ENCODE assay signal across 8 cellular contexts in genomic region chr15:42591238-42591936, GRCh38. TPM values are rescaled to one million over a fixed set of nuclear protein-coding genes. Genes with fewer than 3 reads are reported as not detected.
DNase-seq lines count a peak whose midpoint lies in the region; ATAC-seq and TF ChIP-seq lines count a peak whose summit lies in the region.

No MANE protein-coding gene starts in this region.

- intact Hi-C loops in lower lobe of right lung (cut with DNase I): no loop called here

- peak; percentile 55 to 78 for ATAC-seq in lower lobe of right lung

- in situ Hi-C loops in Caki2 (cut with HindIII; ENCODE audit: low pct_unique_long_range_greater_than_20kb, low sequenced_read_pairs) (no loop called here), KBM-7 (cut with MboI; ENCODE audit: low pct_unique_long_range_greater_than_20kb, low sequenced_read_pairs) (no loop called here), T47D (cut with HindIII; ENCODE audit: low pct_unique_long_range_greater_than_20kb, low sequenced_read_pairs) (no loop called here)

- H3K27me3 ChIP-seq in lower lobe of right lung (ENCODE audit: low read depth): no peaks in the 10 kb centered on the region

- peaks cover 10% of the 10 kb centered on the region for H3K36me3 ChIP-seq in lower lobe of right lung

- no peak overlapping the region for H3K27ac ChIP-seq in lower lobe of right lung

- H3K4me1 ChIP-seq in lower lobe of right lung: peaks cover 33% of the 10 kb centered on the region

- TF ChIP-seq CTCF in lower lobe of right lung (IDR thresholded peaks at IDR 0.05): peak; percentile 35

- peak; percentile 4 for DNase-seq in Caki2 (ENCODE audit: low read depth)
- peak; percentile 34 for DNase-seq in KBM-7
- DNase-seq in T47D (ENCODE audit: low read depth in 1 of 2, low spot score in 1 of 2): peak; percentile 46 to 63
- DNase-seq in lower lobe of right lung: no peak
- no peak for DNase-seq in activated CD4-positive, alpha-beta T cell treated with anti-CD3 and anti-CD28 coated beads, Interleukin-2, amount 50 U/mL, for 4 hours
- DNase-seq in NCI-H1105 (lab: John Stamatoyannopoulos, UW): no peak
- DNase-seq in DMS114 treated with DMSO at 0.1 percent for 48 hours (lab: John Stamatoyannopoulos, UW; ENCODE audit: unreplicated experiment): no peak
- DNase-seq in NK-92 (lab: John Stamatoyannopoulos, UW; ENCODE audit: unreplicated experiment): no peak

- H3K9me3 ChIP-seq in lower lobe of right lung: no peaks in the 10 kb centered on the region

- H3K4me3 ChIP-seq in lower lobe of right lung: no peak overlapping the region

RNA-seq across cellular contexts. Expression of gene STARD9, which starts 16.0 kb away (rescaled TPM):
- 0.29 and 0.41 TPM in 2 replicates for total RNA-seq in Caki2 (2014; rRNA removed; shearing (Covaris generic); ENCODE audit: low replicate concordance)
- total RNA-seq in lower lobe of right lung: 21.9 TPM

RNA-seq across cellular contexts. Expression of gene HAUS2, which starts 42.7 kb away (rescaled TPM):
- 25.0 and 26.2 TPM in 2 replicates for total RNA-seq in Caki2 (2014; rRNA removed; shearing (Covaris generic); ENCODE audit: low replicate concordance)
- 21.4 TPM for total RNA-seq in lower lobe of right lung

RNA-seq across cellular contexts. Expression of gene LRRC57, which starts 42.8 kb away (rescaled TPM):
- total RNA-seq in Caki2 (2014; rRNA removed; shearing (Covaris generic); ENCODE audit: low replicate concordance): 9.3 and 22.5 TPM in 2 replicates
- total RNA-seq in lower lobe of right lung: 23.7 TPM

Comparison
In these comparisons a context has a peak if more than half of its experiments do, and no peak if none do; other contexts are left out.
1. DNase-seq: peak in Caki2 (single experiment), KBM-7 (single experiment) and T47D (2 of 2); none in lower lobe of right lung (single experiment), activated CD4-positive, alpha-beta T cell treated with anti-CD3 and anti-CD28 coated beads, Interleukin-2, amount 50 U/mL, for 4 hours (0 of 2), NCI-H1105 (single experiment), DMS114 treated with DMSO at 0.1 percent for 48 hours (single experiment) and NK-92 (single experiment).
2. RNA of gene STARD9, which starts 16.0 kb away (total RNA-seq): 21.9 TPM in lower lobe of right lung (single experiment); 0.29 to 0.41 TPM in Caki2; every median in the first group is over 10 times any median in the second.